ENCODE assay signal across 11 cellular contexts in the genomic region with DNA sequence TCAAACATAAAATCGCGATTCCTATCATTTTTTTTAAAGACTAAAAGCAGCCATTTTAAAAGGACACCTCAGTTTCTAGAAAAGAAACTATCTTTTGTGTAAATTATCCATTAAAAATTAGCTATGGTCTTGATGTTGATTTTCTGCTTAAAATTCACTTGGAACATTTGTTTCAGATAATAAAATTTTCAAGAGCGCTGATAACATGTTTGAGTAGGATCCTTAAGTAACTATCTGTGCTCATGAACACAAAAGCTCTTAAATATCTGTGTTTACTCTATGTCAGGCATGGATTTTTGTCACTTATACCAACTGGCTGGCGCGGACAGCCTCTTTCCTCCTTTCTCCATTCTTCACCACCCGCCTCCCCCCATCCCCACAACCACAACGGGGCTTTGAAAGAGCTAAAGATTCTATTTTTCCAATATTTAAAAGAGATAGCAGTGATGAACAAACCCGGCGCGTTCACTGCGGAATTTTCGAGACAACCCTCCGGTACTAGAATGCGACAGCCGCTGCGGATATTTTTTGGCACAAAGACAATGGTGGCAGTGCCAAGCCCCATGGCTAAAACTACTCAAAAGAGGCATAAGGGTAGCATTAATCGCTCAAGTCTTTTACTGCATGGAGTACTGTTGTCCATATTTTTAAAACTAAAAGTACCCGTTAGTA.
A peak's percentile ranks its signal among the peaks of the same experiment; 100 is the strongest.
DNase-seq lines count a peak whose midpoint lies in the region; ATAC-seq and TF ChIP-seq lines count a peak whose summit lies in the region.
"Had no signal": no experiment of that assay in that cellular context is flagged by ENCODE, and none has a peak within 500 bp of the region (broad histone marks: within the 10 kb centered on the region; RNA-seq: fewer than 3 reads in every experiment).

No MANE protein-coding gene starts in this region.

- H3K4me3 Mint-ChIP-seq in immature natural killer cell (no peak overlapping the region), T-cell (no peak overlapping the region)
- H3K4me3 Mint-ChIP-seq: activated naive CD8-positive, alpha-beta T cell treated with anti-CD3 and anti-CD28 coated beads, Interleukin-2, amount 50 U/mL, for 24 hours; CD4-positive, alpha-beta T cell had no signal

- H3K27me3 ChIP-seq in BJ (ENCODE audit: control insufficient read depth, insufficient read depth, low read length) = no peaks in the 10 kb centered on the region

- no peak for TF ChIP-seq CTCF in BJ (IDR thresholded peaks at IDR 0.05; ENCODE audit: insufficient read depth, low read depth, low read length)

- no peak for ATAC-seq in T-cell (replicated peaks in 1 of 4)
- ATAC-seq: activated naive CD8-positive, alpha-beta T cell treated with anti-CD3 and anti-CD28 coated beads, Interleukin-2, amount 50 U/mL, for 24 hours had no signal

- H3K27me3 Mint-ChIP-seq in immature natural killer cell (ENCODE audit: low read depth in 3 of 3) (peaks cover 0 to 3% (median 2%) of the 10 kb centered on the region in 3 donors), T-cell (no peaks in the 10 kb centered on the region)
- H3K27me3 Mint-ChIP-seq: CD4-positive, alpha-beta T cell had no signal

- no peaks in the 10 kb centered on the region for H3K36me3 Mint-ChIP-seq in immature natural killer cell
- H3K36me3 Mint-ChIP-seq in T-cell = no peaks in the 10 kb centered on the region

- no peaks in the 10 kb centered on the region for H3K36me3 ChIP-seq in BJ (ENCODE audit: control insufficient read depth, insufficient read depth, low read length)

- peak overlapping the region; percentile 22; the same call in 1 of the 2 replicates for H3K4me3 ChIP-seq in BJ (ENCODE audit: low read depth, low read length)

- POLR2A ChIA-PET in BJ (lab: Charles Lee) (interaction anchor here (0.6 kb wide), 2 partner anchors 63 to 469 kb away, joined by 5 to 8 read pairs; no protein-coding TSS in a partner anchor), T-cell (lab: Charles Lee) (no interaction called here)

- DNase-seq in BJ (ENCODE audit: low read depth) (no peak), NCI-H1694 treated with DMSO at 0.1 percent for 48 hours (lab: John Stamatoyannopoulos, UW) (peak; percentile 70), astrocyte of the hippocampus (ENCODE audit: low read depth, low spot score) (peak; percentile 49), myocyte (ENCODE audit: low read depth) (peak; percentile 75), immature natural killer cell (no peak), islet precursor cell (no peak), GF-D8 (lab: John Stamatoyannopoulos, UW) (no peak), T-cell (no peak)
- DNase-seq: activated CD4-positive, CD25-positive, alpha-beta regulatory T cell; CD4-positive, alpha-beta T cell had no signal

- CTCF ChIA-PET in BJ (lab: Yijun Ruan, JAX) = interaction anchor here (3.9 kb wide), 1 partner anchor 10 kb away, joined by 17 read pairs; no protein-coding TSS in a partner anchor
- CTCF ChIA-PET in T-cell (lab: Charles Lee) = interaction anchor here in 1 of 2 donors (2.1 kb wide), 1 partner anchor 8 kb away, joined by 8 read pairs; no protein-coding TSS in a partner anchor

- H3K27ac Mint-ChIP-seq in immature natural killer cell (no peak overlapping the region), T-cell (no peak overlapping the region)
- H3K27ac Mint-ChIP-seq: CD4-positive, alpha-beta T cell had no signal

- no peaks in the 10 kb centered on the region for H3K9me3 Mint-ChIP-seq in immature natural killer cell
- no peaks in the 10 kb centered on the region for H3K9me3 Mint-ChIP-seq in T-cell
- H3K9me3 Mint-ChIP-seq: activated naive CD8-positive, alpha-beta T cell treated with anti-CD3 and anti-CD28 coated beads, Interleukin-2, amount 50 U/mL, for 24 hours; CD4-positive, alpha-beta T cell had no signal

- H3K4me1 Mint-ChIP-seq in immature natural killer cell = no peaks in the 10 kb centered on the region
- H3K4me1 Mint-ChIP-seq in T-cell = no peaks in the 10 kb centered on the region

Comparison
In these comparisons a context has a peak if more than half of its experiments do, and no peak if none do; other contexts are left out.
1. DNase-seq: peak in NCI-H1694 treated with DMSO at 0.1 percent for 48 hours (single experiment), astrocyte of the hippocampus (single experiment) and myocyte (single experiment); none in BJ (single experiment), immature natural killer cell (0 of 3), islet precursor cell (single experiment), GF-D8 (single experiment) and T-cell (0 of 34).